In the genomic region with DNA sequence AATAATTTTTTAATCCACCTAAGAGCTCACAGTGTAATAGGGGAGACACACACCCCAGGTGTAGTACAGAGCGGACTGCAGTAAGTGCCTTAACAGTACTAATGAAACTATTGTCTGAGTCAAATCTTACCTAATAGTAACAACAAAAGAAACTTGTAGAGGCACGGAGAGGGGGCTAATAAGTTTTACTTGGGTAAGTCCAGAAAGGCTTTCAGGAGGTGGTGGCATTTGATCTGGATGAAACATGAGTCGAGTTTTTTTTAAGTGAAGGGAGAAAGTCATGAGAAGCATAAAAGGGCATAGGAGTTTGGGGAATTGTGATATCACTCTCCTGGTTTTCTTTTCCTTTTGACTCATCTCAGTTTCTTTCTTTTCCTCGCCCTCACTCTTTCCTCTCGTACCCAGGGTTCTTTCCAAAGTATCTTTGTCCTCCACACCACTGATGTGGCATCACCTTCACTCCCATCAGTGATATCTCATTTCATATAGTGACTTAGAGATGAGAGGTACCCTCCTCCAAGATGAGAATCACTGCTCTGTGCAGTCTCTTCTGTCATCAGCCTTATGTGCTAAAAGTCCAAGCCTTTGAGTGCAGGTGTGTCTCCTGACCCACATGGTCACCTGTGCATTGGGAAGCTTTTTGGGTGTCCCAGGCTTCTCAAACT, we compare ENCODE assay signal across 8 cellular contexts. TPM values are rescaled to one million over a fixed set of nuclear protein-coding genes. Genes with fewer than 3 reads are reported as not detected.
DNase-seq lines count a peak whose midpoint lies in the region; ATAC-seq, FAIRE-seq and TF ChIP-seq lines count a peak whose summit lies in the region.

No MANE protein-coding gene starts in this region.

- ATAC-seq in heart right ventricle (no peak), Right ventricle myocardium superior (ENCODE audit: poor library complexity) (no peak), T-helper 17 cell (no peak), upper lobe of right lung (no peak), GM21423 (IDR thresholded peaks at IDR 0.05; ENCODE audit: unreplicated experiment) (no peak), GM21367 (IDR thresholded peaks at IDR 0.05; ENCODE audit: unreplicated experiment) (no peak)

- H3K27me3 Mint-ChIP-seq in T-helper 17 cell: peaks cover 18% of the 10 kb centered on the region

- intact Hi-C loops in heart right ventricle (cut with DNase I): loop anchor here in 5 of 10 donors (10.0 kb wide), 5 partner anchors 100 to 510 kb away; a partner anchor contains a TSS
- intact Hi-C loops in Right ventricle myocardium superior (cut with DNase I): no loop called here
- intact Hi-C loops in kidney (cut with DNase I): no loop called here
- intact Hi-C loops in upper lobe of right lung (cut with DNase I): no loop called here

- peaks cover 5% of the 10 kb centered on the region for H3K36me3 Mint-ChIP-seq in T-helper 17 cell (ENCODE audit: low read depth)

- TF ChIP-seq CTCF in heart right ventricle (IDR thresholded peaks at IDR 0.05) (no peak), kidney (IDR thresholded peaks at IDR 0.05; ENCODE audit: borderline replicate concordance, extremely low read depth, insufficient read depth) (no peak), upper lobe of right lung (IDR thresholded peaks at IDR 0.05) (no peak)

- 95% methylated on average over 5 of the region's 5 CpGs for WGBS in heart right ventricle, 2 donors

- no peak for DNase-seq in heart right ventricle
- DNase-seq in Right ventricle myocardium superior: no peak
- DNase-seq in T-helper 17 cell: no peak
- no peak for DNase-seq in kidney
- no peak for DNase-seq in upper lobe of right lung
- DNase-seq in foreskin melanocyte: no peak

- peaks cover 0 to 17% (median 0%) of the 10 kb centered on the region in 11 donors for H3K9me3 ChIP-seq in heart right ventricle
- H3K9me3 ChIP-seq in T-helper 17 cell (ENCODE audit: control insufficient read depth, low read length, poor library complexity, severe bottlenecking): no peaks in the 10 kb centered on the region
- no peaks in the 10 kb centered on the region for H3K9me3 ChIP-seq in kidney (ENCODE audit: control insufficient read depth in 1 of 2, low read length in 2 of 2)
- H3K9me3 ChIP-seq in upper lobe of right lung: no peaks in the 10 kb centered on the region

- peak overlapping the region in 9 of 10 donors; percentile 96 to 100 (median 100) for H3K27ac ChIP-seq in heart right ventricle
- H3K27ac ChIP-seq in kidney (ENCODE audit: low read depth in 2 of 2, low read length in 2 of 2): no peak overlapping the region
- H3K27ac ChIP-seq in upper lobe of right lung: peak overlapping the region; percentile 99

- H3K27ac Mint-ChIP-seq in T-helper 17 cell: no peak overlapping the region

- peak overlapping the region in 1 of 2 donors; percentile 18 for H3K9ac ChIP-seq in kidney (ENCODE audit: low read length in 2 of 2)

- peaks cover 19% of the 10 kb centered on the region for H3K4me1 Mint-ChIP-seq in T-helper 17 cell

- FAIRE-seq in kidney (lab: Jason Lieb, UNC): no peak

- H3K4me3 ChIP-seq in heart right ventricle: peak overlapping the region in 9 of 10 donors; percentile 67 to 100 (median 98)
- H3K4me3 ChIP-seq in kidney (ENCODE audit: low read length in 2 of 2): peak overlapping the region; percentile 91 to 94
- H3K4me3 ChIP-seq in upper lobe of right lung: peak overlapping the region; percentile 91

- peaks cover 10 to 64% (median 53%) of the 10 kb centered on the region in 9 donors for H3K4me1 ChIP-seq in heart right ventricle
- peaks cover 8 to 14% of the 10 kb centered on the region in 2 donors for H3K4me1 ChIP-seq in kidney (ENCODE audit: control insufficient read depth in 1 of 2, insufficient read depth in 1 of 2, low read depth in 1 of 2, low read length in 2 of 2)
- H3K4me1 ChIP-seq in upper lobe of right lung: peaks cover 19% of the 10 kb centered on the region

- peak overlapping the region; percentile 58 for H3K4me3 Mint-ChIP-seq in T-helper 17 cell

- H3K36me3 ChIP-seq in heart right ventricle (peaks cover 0 to 48% (median 11%) of the 10 kb centered on the region in 9 donors), kidney (ENCODE audit: control insufficient read depth in 1 of 2, insufficient read depth in 2 of 2, low read length in 2 of 2) (no peaks in the 10 kb centered on the region), upper lobe of right lung (peaks cover 23% of the 10 kb centered on the region)

- H3K27me3 ChIP-seq in heart right ventricle (no peaks in the 10 kb centered on the region), upper lobe of right lung (no peaks in the 10 kb centered on the region)

RNA-seq across cellular contexts. Expression of a gene that starts 2.0 kb away (rescaled TPM):
- total RNA-seq in heart right ventricle (100 to 1,000 TPM; 337 to 416 (median 382) TPM), Right ventricle myocardium superior (297 TPM), T-helper 17 cell (10 to 100 TPM; 13.7 to 20.9 TPM), kidney (463 TPM), upper lobe of right lung (362 TPM)
- polyA plus RNA-seq in heart right ventricle (100 to 1,000 TPM; 128 to 213 TPM), kidney (ENCODE audit: insufficient read depth, low read depth, low replicate concordance) (177 TPM)

Comparison
In these comparisons a context has a peak if more than half of its experiments do, and no peak if none do; other contexts are left out.
1. H3K27ac ChIP-seq: peak in heart right ventricle (9 of 10) and upper lobe of right lung (single experiment); none in kidney (0 of 2).
2. RNA of a gene that starts 2.0 kb away (total RNA-seq): 463 TPM in kidney (single experiment), 337 to 416 TPM in heart right ventricle, 362 TPM in upper lobe of right lung (single experiment) and 297 TPM in Right ventricle myocardium superior (single experiment); 13.7 to 20.9 TPM in T-helper 17 cell; every median in the first group is over 10 times any median in the second.
3. Peak in every context shown above with its lines, with median percentiles within 50 percentile points of each other: H3K4me3 ChIP-seq.